Comparison of ENCODE assay signal across 8 cellular contexts in the genomic region with DNA sequence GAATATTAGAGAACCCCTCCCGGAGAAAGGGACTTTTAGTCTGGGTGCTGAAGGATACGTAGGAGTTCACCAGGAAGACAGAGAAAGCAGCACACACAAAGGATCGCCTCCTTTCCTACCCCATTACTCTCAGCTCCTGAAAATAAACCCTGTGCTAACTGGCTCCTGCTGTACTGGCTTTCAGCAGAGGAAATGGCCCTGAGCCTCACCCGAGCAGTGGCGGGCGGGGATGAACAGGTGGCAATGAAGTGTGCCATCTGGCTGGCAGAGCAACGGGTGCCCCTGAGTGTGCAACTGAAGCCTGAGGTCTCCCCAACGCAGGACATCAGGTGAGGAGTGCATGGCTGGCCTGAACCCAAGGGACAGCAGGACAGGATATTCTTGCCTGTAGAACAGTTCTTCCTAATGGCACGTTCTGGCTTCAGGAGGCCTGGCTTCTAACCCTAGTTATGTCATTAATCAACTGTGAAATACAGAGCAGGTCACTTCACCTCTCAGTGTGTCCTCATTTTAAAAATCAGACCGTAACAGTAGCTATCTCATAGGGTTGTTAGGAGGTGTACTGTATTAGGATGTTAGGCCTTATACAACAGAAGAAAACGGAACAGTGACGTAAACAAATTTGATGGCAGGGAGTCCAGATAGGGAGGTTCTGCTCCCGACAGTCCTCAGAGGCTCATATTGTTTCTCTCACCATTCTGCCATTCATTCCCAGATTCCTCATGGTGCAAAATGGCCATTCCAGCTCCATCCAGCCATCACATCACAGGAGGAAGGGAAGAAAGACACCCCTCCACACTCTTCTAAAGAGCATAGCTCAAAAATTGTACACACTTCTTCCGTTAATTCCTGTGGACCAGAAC. TPM values are rescaled to one million over a fixed set of nuclear protein-coding genes. Genes with fewer than 3 reads are reported as not detected.
DNase-seq lines count a peak whose midpoint lies in the region; ATAC-seq, FAIRE-seq and TF ChIP-seq lines count a peak whose summit lies in the region.

No MANE protein-coding gene starts in this region.

- H3K36me3 ChIP-seq in ACC112 (ENCODE audit: insufficient read depth, low read length) (peaks cover 36% of the 10 kb centered on the region), GM12878 (ENCODE audit: control insufficient read depth in 2 of 2, insufficient read depth in 2 of 2, low read length in 1 of 2) (0 out of 4 replicates have a peak, but pooled peaks cover 0 to 13% of the 10 kb centered on the region in 2 experiments), mucosa of rectum (ENCODE audit: control insufficient read depth in 2 of 2, insufficient read depth in 2 of 2, low read length in 2 of 2) (peaks cover 19 to 26% of the 10 kb centered on the region in 2 donors)

- peak overlapping the region; percentile 85 to 89 (median 87) for H3K27ac Mint-ChIP-seq in IgD-negative memory B cell

- FAIRE-seq in GM12878 (lab: Jason Lieb, UNC) = no peak

- BruUV-seq in GM12878 (replicated peaks; lab: Mats Ljungman, UMichigan) = no TSS peak

- no peak for TF ChIP-seq RAD21 in GM12878 (IDR thresholded peaks at IDR 0.05; ENCODE audit: insufficient read depth, low read depth, low read length)

- no peaks in the 10 kb centered on the region for H3K9me3 Mint-ChIP-seq in IgD-negative memory B cell

- SMC1A ChIA-PET in GM12878 (lab: Charles Lee; ENCODE audit: uncharacterized antibody, unreplicated experiment) = interaction anchor here (0.9 to 1.2 kb wide), 3 partner anchors 22 to 68 kb away, joined by 3 read pairs; no protein-coding TSS in a partner anchor

- WGBS in GM12878 (ENCODE audit: insufficient coverage, insufficient replicate concordance, low lambda C conversion rate, missing lambda C conversion rate) = 42% methylated on average over 14 of the region's 14 CpGs

- DNase-seq in GM12878 (ENCODE audit: low read depth, low spot score) = no peak
- DNase-seq in nucleus accumbens (lab: John Stamatoyannopoulos, UW) = no peak
- DNase-seq in NCI-H510A (lab: John Stamatoyannopoulos, UW) = no peak
- no peak for DNase-seq in retina

- peak overlapping the region; percentile 82 for H3K4me2 ChIP-seq in GM12878 (ENCODE audit: control insufficient read depth, insufficient read depth)

- H3K9me3 ChIP-seq in GM12878 (replicated peaks; ENCODE audit: control insufficient read depth, insufficient read depth, low read length) = no peaks in the 10 kb centered on the region
- no peaks in the 10 kb centered on the region for H3K9me3 ChIP-seq in mucosa of rectum (ENCODE audit: control insufficient read depth in 2 of 2, low read length in 2 of 2)

- ATAC-seq in GM12878 (0 out of 3 replicates have a peak, but pooled peaks have one; percentile 3), GM18858 (IDR thresholded peaks at IDR 0.05; ENCODE audit: unreplicated experiment) (no peak)

- H3K4me1 ChIP-seq in ACC112 (ENCODE audit: control insufficient read depth, insufficient read depth, low read length, unreplicated experiment) (peaks cover 16% of the 10 kb centered on the region), GM12878 (ENCODE audit: control insufficient read depth, insufficient read depth, low read length) (peaks cover 5% of the 10 kb centered on the region; the same call in 1 of the 2 replicates), mucosa of rectum (ENCODE audit: control insufficient read depth in 2 of 2, insufficient read depth in 2 of 2, low read length in 2 of 2) (peaks cover 24 to 28% of the 10 kb centered on the region in 2 donors)

- H3K27me3 Mint-ChIP-seq in IgD-negative memory B cell = no peaks in the 10 kb centered on the region

- H3K4me1 Mint-ChIP-seq in IgD-negative memory B cell = peaks cover 38 to 47% (median 42%) of the 10 kb centered on the region in 3 donors

- peak overlapping the region; percentile 85 to 97 (median 91) for H3K4me3 Mint-ChIP-seq in IgD-negative memory B cell

- H3K9ac ChIP-seq in GM12878 (ENCODE audit: control insufficient read depth, insufficient read depth, low read length) = peak overlapping the region; percentile 99
- peak overlapping the region in 1 of 2 donors; percentile 99 for H3K9ac ChIP-seq in mucosa of rectum (ENCODE audit: low read depth in 1 of 2, low read length in 2 of 2)

- in situ Hi-C loops in GM12878 (cut with MboI) = no loop called here

- intact Hi-C loops in GM12878 (cut with micrococcal nuclease; ENCODE audit: unreplicated experiment) = no loop called here

- TF ChIP-seq POLR2A in GM12878 (IDR thresholded peaks at IDR 0.05; ENCODE audit: low read depth, low read length) = peak; percentile 55

- no peaks in the 10 kb centered on the region for H3K27me3 ChIP-seq in ACC112 (ENCODE audit: insufficient read depth, low read length)
- no peaks in the 10 kb centered on the region; a peak in 1 of 4 replicates for H3K27me3 ChIP-seq in GM12878 (replicated peaks in 1 of 2; ENCODE audit: control insufficient read depth in 2 of 2, insufficient read depth in 2 of 2, low read length in 1 of 2)
- no peaks in the 10 kb centered on the region for H3K27me3 ChIP-seq in mucosa of rectum (ENCODE audit: control insufficient read depth in 2 of 2, insufficient read depth in 2 of 2, low read length in 2 of 2)

- H3K79me2 ChIP-seq in ACC112 (ENCODE audit: control insufficient read depth, insufficient read depth, low read length, unreplicated experiment) = peaks cover 59% of the 10 kb centered on the region
- peaks cover 51% of the 10 kb centered on the region for H3K79me2 ChIP-seq in GM12878 (ENCODE audit: control insufficient read depth, insufficient read depth, low read length)

- H3K27ac ChIP-seq in ACC112 (ENCODE audit: low read depth, low read length) (no peak overlapping the region), GM12878 (ENCODE audit: control insufficient read depth, insufficient read depth) (peak overlapping the region; percentile 97), mucosa of rectum (ENCODE audit: low read depth in 2 of 2, low read length in 2 of 2) (peak overlapping the region in 1 of 2 donors; percentile 95)

- RAD21 ChIA-PET in GM12878 (lab: Charles Lee; ENCODE audit: unreplicated experiment) = interaction anchor here (1.0 to 1.2 kb wide), 2 partner anchors 22 to 50 kb away, joined by 3 to 4 read pairs; no protein-coding TSS in a partner anchor

- no peak for TF ChIP-seq EP300 in GM12878 (IDR thresholded peaks at IDR 0.05; ENCODE audit: borderline replicate concordance in 1 of 2, control insufficient read depth in 1 of 2, low read depth in 2 of 2, low read length in 2 of 2)

- no peak overlapping the region for H2AFZ ChIP-seq in ACC112 (ENCODE audit: low read length, unreplicated experiment)
- H2AFZ ChIP-seq in GM12878 (ENCODE audit: control insufficient read depth, low read depth, low read length) = no peak overlapping the region

- H4K20me1 ChIP-seq in GM12878 (ENCODE audit: control insufficient read depth, insufficient read depth) = no peaks in the 10 kb centered on the region

- CTCF ChIA-PET in GM12878 (lab: Yijun Ruan, JAX) = interaction anchor here (0.9 to 1.6 kb wide), 4 partner anchors 16 to 54 kb away, joined by 3 to 4 read pairs (median 3); no protein-coding TSS in a partner anchor

- H3K4me3 ChIP-seq in ACC112 (ENCODE audit: low read depth, low read length) (peak overlapping the region; percentile 97), GM12878 (peak overlapping the region; percentile 91), mucosa of rectum (ENCODE audit: low read length in 2 of 2) (peak overlapping the region; percentile 93 to 99)

- peaks cover 6% of the 10 kb centered on the region for H3K36me3 Mint-ChIP-seq in IgD-negative memory B cell

- POLR2A ChIA-PET in GM12878 (lab: Charles Lee) = interaction anchor here (1.0 kb wide), 1 partner anchor 50 kb away, joined by 3 read pairs; no protein-coding TSS in a partner anchor

- TF ChIP-seq CTCF in GM12878 (IDR thresholded peaks at IDR 0.05 in 2 of 3, conservative IDR thresholded peaks at IDR 0.05 in 1 of 3; ENCODE audit: control insufficient read depth in 2 of 3, extremely low read depth in 1 of 3, insufficient read depth in 1 of 3, low read depth in 3 of 3, low read length in 3 of 3) = no peak

RNA-seq across cellular contexts. Expression of a gene that starts 1.8 kb away (rescaled TPM):
- polyA plus RNA-seq in IgD-negative memory B cell (107 TPM), GM12878 (2011; rRNA removed) (73.4 and 75.2 TPM in 2 replicates), GM12878 (2014; fragmentation: Illumina TruSeq; extraction: Trizol) (21.2 and 46.3 TPM in 2 replicates), GM12878 (2014; fragmentation: Nextera tagmentation; extraction: Ambion mirVana) (10 to 100 TPM; 14.1 to 18.8 TPM), GM12878 (2014; rRNA removed) (93.4 and 102 TPM in 2 replicates), GM12878 (2016; fragmentation: Nextera tagmentation; extraction: Ambion mirVana) (10 to 100 TPM; 83.8 to 89.8 TPM)
- 63.8 and 68.9 TPM in 2 replicates for total RNA-seq in GM12878 (2013; cell fraction: nucleolus; rRNA removed)
- total RNA-seq in GM12878 (2014; rRNA removed) (73.3 and 76.9 TPM in 2 replicates), GM12878 (2014; rRNA removed; fragmentation: Illumina TruSeq; extraction: Trizol) (34.4 and 39.3 TPM in 2 replicates), GM12878 (2021) (95.4 and 99.7 TPM in 2 replicates)
- 40.2 TPM for polyA plus RNA-seq in GM12878 (2011; ENCODE audit: low read depth)
- 62.6 and 81.2 TPM in 2 replicates for polyA plus RNA-seq in GM12878 (2011; cell fraction: cytosol; rRNA removed)
- polyA plus RNA-seq in GM12878 (2011; cell fraction: nucleus; rRNA removed) = 188 and 198 TPM in 2 replicates
- 101 and 109 TPM in 2 replicates for polyA plus RNA-seq in GM12878 (2012)
- 36.4 and 37.2 TPM in 2 replicates for polyA minus RNA-seq in GM12878 (2011; rRNA and poly(A)+ RNA removed)
- 27.7 and 30.2 TPM in 2 replicates for polyA minus RNA-seq in GM12878 (2011; cell fraction: cytosol; rRNA and poly(A)+ RNA removed)
- 26.5 and 39.0 TPM in 2 replicates for polyA minus RNA-seq in GM12878 (2011; cell fraction: nucleus; rRNA and poly(A)+ RNA removed)

RNA-seq across cellular contexts. Expression of a gene that starts 29.4 kb away (rescaled TPM):
- polyA plus RNA-seq in IgD-negative memory B cell (20.1 TPM), GM12878 (2011; rRNA removed) (11.0 and 24.2 TPM in 2 replicates), GM12878 (2014; fragmentation: Illumina TruSeq; extraction: Trizol) (11.9 and 12.1 TPM in 2 replicates), GM12878 (2014; fragmentation: Nextera tagmentation; extraction: Ambion mirVana) (1 to 10 TPM; 2.2 to 8.6 TPM), GM12878 (2014; rRNA removed) (23.3 and 28.2 TPM in 2 replicates), GM12878 (2016; fragmentation: Nextera tagmentation; extraction: Ambion mirVana) (10 to 100 TPM; 23.2 to 26.4 TPM)
- total RNA-seq in GM12878 (2013; cell fraction: nucleolus; rRNA removed) = 7.3 and 7.7 TPM in 2 replicates
- total RNA-seq in GM12878 (2014; rRNA removed) (30.8 and 34.8 TPM in 2 replicates), GM12878 (2014; rRNA removed; fragmentation: Illumina TruSeq; extraction: Trizol) (10.9 and 11.5 TPM in 2 replicates), GM12878 (2021) (24.7 and 27.3 TPM in 2 replicates)
- polyA plus RNA-seq in GM12878 (2011; ENCODE audit: low read depth) = 11.3 TPM
- 34.0 and 35.7 TPM in 2 replicates for polyA plus RNA-seq in GM12878 (2011; cell fraction: cytosol; rRNA removed)
- 28.7 and 29.6 TPM in 2 replicates for polyA plus RNA-seq in GM12878 (2011; cell fraction: nucleus; rRNA removed)
- polyA plus RNA-seq in GM12878 (2012) = 20.6 and 27.2 TPM in 2 replicates
- 21.1 and 31.7 TPM in 2 replicates for polyA minus RNA-seq in GM12878 (2011; rRNA and poly(A)+ RNA removed)
- 13.4 and 13.8 TPM in 2 replicates for polyA minus RNA-seq in GM12878 (2011; cell fraction: cytosol; rRNA and poly(A)+ RNA removed)
- polyA minus RNA-seq in GM12878 (2011; cell fraction: nucleus; rRNA and poly(A)+ RNA removed) = 5.4 and 8.8 TPM in 2 replicates

RNA-seq across cellular contexts. Expression of a gene that starts 52.4 kb away (rescaled TPM):
- polyA plus RNA-seq in IgD-negative memory B cell (19.0 TPM), GM12878 (2011; rRNA removed) (12.9 and 16.7 TPM in 2 replicates), GM12878 (2014; fragmentation: Illumina TruSeq; extraction: Trizol) (15.2 TPM in 2 replicates), GM12878 (2014; fragmentation: Nextera tagmentation; extraction: Ambion mirVana) (1 to 10 TPM; 4.3 to 6.8 TPM), GM12878 (2014; rRNA removed) (16.8 and 17.9 TPM in 2 replicates), GM12878 (2016; fragmentation: Nextera tagmentation; extraction: Ambion mirVana) (1 to 10 TPM; 8.4 to 9.7 TPM)
- total RNA-seq in GM12878 (2013; cell fraction: nucleolus; rRNA removed) = 32.4 and 37.5 TPM in 2 replicates
- total RNA-seq in GM12878 (2014; rRNA removed) (15.0 and 15.1 TPM in 2 replicates), GM12878 (2014; rRNA removed; fragmentation: Illumina TruSeq; extraction: Trizol) (9.3 and 9.7 TPM in 2 replicates), GM12878 (2021) (12.8 and 13.2 TPM in 2 replicates)
- polyA plus RNA-seq in GM12878 (2011; ENCODE audit: low read depth) = 8.1 TPM
- 24.3 and 25.1 TPM in 2 replicates for polyA plus RNA-seq in GM12878 (2011; cell fraction: cytosol; rRNA removed)
- 24.3 and 25.9 TPM in 2 replicates for polyA plus RNA-seq in GM12878 (2011; cell fraction: nucleus; rRNA removed)
- polyA plus RNA-seq in GM12878 (2012) = 9.5 and 11.1 TPM in 2 replicates
- 22.0 and 27.6 TPM in 2 replicates for polyA minus RNA-seq in GM12878 (2011; rRNA and poly(A)+ RNA removed)
- 6.7 and 9.7 TPM in 2 replicates for polyA minus RNA-seq in GM12878 (2011; cell fraction: cytosol; rRNA and poly(A)+ RNA removed)
- polyA minus RNA-seq in GM12878 (2011; cell fraction: nucleus; rRNA and poly(A)+ RNA removed) = 7.4 and 10.0 TPM in 2 replicates
